Comparison of ENCODE assay signal across 16 cellular contexts in the genomic region with DNA sequence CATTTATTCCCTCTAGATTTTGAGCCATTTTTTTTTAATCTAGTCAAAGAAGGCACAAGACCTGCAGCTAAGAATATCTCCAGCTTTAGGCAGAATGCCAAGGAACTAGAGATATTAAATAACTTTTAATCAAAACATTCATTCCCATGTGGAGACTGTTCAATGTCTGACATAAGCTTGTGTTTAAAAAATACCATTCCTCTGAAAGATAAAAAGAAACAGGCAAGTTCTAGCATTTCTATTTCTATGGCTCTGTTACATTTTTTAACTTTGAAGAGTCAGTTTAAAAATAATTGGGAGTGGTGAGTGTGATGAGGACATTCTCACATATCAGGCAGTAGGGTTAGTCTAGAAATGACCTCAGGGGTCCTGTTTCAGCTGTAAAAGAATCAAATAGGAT. TPM values are rescaled to one million over a fixed set of nuclear protein-coding genes. Genes with fewer than 3 reads are reported as not detected.
DNase-seq lines count a peak whose midpoint lies in the region; ATAC-seq, FAIRE-seq and TF ChIP-seq lines count a peak whose summit lies in the region.
"Had no signal": no experiment of that assay in that cellular context is flagged by ENCODE, and none has a peak within 500 bp of the region (broad histone marks: within the 10 kb centered on the region; RNA-seq: fewer than 3 reads in every experiment).

No MANE protein-coding gene starts in this region.

- peak overlapping the region; percentile 46 for H3K27ac Mint-ChIP-seq in type B pancreatic cell

- no peak overlapping the region for H3K4me3 Mint-ChIP-seq in type B pancreatic cell

- ATAC-seq in SK-N-SH treated with all-trans-retinoic acid at 6 μM for 48 hours (peak; percentile 84), GM19035 (IDR thresholded peaks at IDR 0.05; ENCODE audit: unreplicated experiment) (no peak)
- ATAC-seq: esophagus mucosa had no signal

- no peak overlapping the region for H2BK120ac ChIP-seq in mesenchymal stem cell (ENCODE audit: low read depth, low read length)

- H3K14ac ChIP-seq in mesenchymal stem cell (ENCODE audit: low read length in 2 of 2) = no peak overlapping the region

- no peak overlapping the region for H2BK15ac ChIP-seq in mesenchymal stem cell (ENCODE audit: low read depth, poor library complexity, severe bottlenecking)

- H3K4me1 ChIP-seq in mesenchymal stem cell (ENCODE audit: control insufficient read depth, insufficient read depth, low read depth, low read length) = peaks cover 3% of the 10 kb centered on the region

- no peak overlapping the region for H4K91ac ChIP-seq in mesenchymal stem cell (ENCODE audit: low read length)

- peak; percentile 96 for FAIRE-seq in endometrium (lab: Jason Lieb, UNC)

- peaks cover 8% of the 10 kb centered on the region for H3K79me1 ChIP-seq in mesenchymal stem cell (replicated peaks; ENCODE audit: low read length, poor library complexity, severe bottlenecking)

- H3K27ac ChIP-seq in mesenchymal stem cell (ENCODE audit: low read length, poor library complexity, severe bottlenecking) = peak overlapping the region; percentile 18
- H3K27ac ChIP-seq: neutrophil had no signal

- no peak overlapping the region for H3K18ac ChIP-seq in mesenchymal stem cell (ENCODE audit: low read depth in 1 of 2, low read length in 2 of 2)

- H3K36me3 ChIP-seq in mesenchymal stem cell (ENCODE audit: control insufficient read depth in 1 of 2, insufficient read depth in 2 of 2, low read depth in 1 of 2, low read length in 2 of 2) = peaks cover 0 to 3% of the 10 kb centered on the region in 2 experiments
- H3K36me3 ChIP-seq: neutrophil had no signal

- H4K8ac ChIP-seq in mesenchymal stem cell (ENCODE audit: low read length) = no peak overlapping the region

- H3K4ac ChIP-seq in mesenchymal stem cell (ENCODE audit: low read depth in 1 of 2, low read length in 2 of 2) = no peak overlapping the region

- H3K27me3 Mint-ChIP-seq in type B pancreatic cell = no peaks in the 10 kb centered on the region

- no peak overlapping the region for H3K9ac ChIP-seq in mesenchymal stem cell (ENCODE audit: low read length)

- DNase-seq in mesenchymal stem cell (peak; percentile 45), type B pancreatic cell (ENCODE audit: extremely low spot score, unreplicated experiment) (no peak), C1 segment of cervical spinal cord (lab: John Stamatoyannopoulos, UW) (no peak), EL (no peak)
- DNase-seq: activated naive CD4-positive, alpha-beta T cell treated with anti-CD3 and anti-CD28 coated beads, Interleukin-2, amount 50 U/mL, for 16 hours; mammary epithelial cell; NCI-H187 treated with DMSO at 0.1 percent for 48 hours; NCI-H510A; SW 1271 had no signal

- no peak overlapping the region for H3K23ac ChIP-seq in mesenchymal stem cell (ENCODE audit: low read length in 2 of 2)

- H3K4me3 ChIP-seq in mesenchymal stem cell (ENCODE audit: insufficient read depth in 1 of 2, low read depth in 1 of 2, low read length in 2 of 2) = no peak overlapping the region

- no peaks in the 10 kb centered on the region for H3K9me3 Mint-ChIP-seq in type B pancreatic cell

- H3K9me3 ChIP-seq in mesenchymal stem cell (ENCODE audit: control insufficient read depth, low read length) = no peaks in the 10 kb centered on the region
- H3K9me3 ChIP-seq: neutrophil had no signal

- H2AK5ac ChIP-seq in mesenchymal stem cell (ENCODE audit: low read length, severe bottlenecking) = no peak overlapping the region

- no peak overlapping the region for H3K4me2 ChIP-seq in mesenchymal stem cell (ENCODE audit: low read length, poor library complexity, severe bottlenecking)

- no peaks in the 10 kb centered on the region for H3K27me3 ChIP-seq in mesenchymal stem cell (ENCODE audit: control insufficient read depth in 1 of 2, insufficient read depth in 1 of 2, low read length in 2 of 2)
- H3K27me3 ChIP-seq: neutrophil had no signal

- no peak overlapping the region for H2AFZ ChIP-seq in mesenchymal stem cell (ENCODE audit: low read depth, low read length)

- no peak for TF ChIP-seq CTCF in type B pancreatic cell (conservative IDR thresholded peaks at IDR 0.05)

- H2BK12ac ChIP-seq in mesenchymal stem cell (ENCODE audit: low read length in 2 of 2) = no peak overlapping the region

- no peak overlapping the region for H2BK5ac ChIP-seq in mesenchymal stem cell (ENCODE audit: low read depth, low read length, poor library complexity, severe bottlenecking)

- H3K4me1 Mint-ChIP-seq in type B pancreatic cell (ENCODE audit: unreplicated experiment) = peaks cover 40% of the 10 kb centered on the region

- H3K36me3 Mint-ChIP-seq in type B pancreatic cell = peaks cover 25% of the 10 kb centered on the region

TF ChIP-seq in SK-N-SH treated with all-trans-retinoic acid at 6 μM for 48 hours, 23 proteins besides CTCF, POLR2A, EP300 and RAD21:
- TF ChIP-seq ZC3H10 (CRISPR knock-in tag; IDR thresholded peaks at IDR 0.05) (no peak), ISL1 (CRISPR knock-in tag; IDR thresholded peaks at IDR 0.05) (peak; percentile 66)

RNA-seq across cellular contexts. Expression of a gene that starts 48.0 kb away (rescaled TPM):
- polyA plus RNA-seq in mesenchymal stem cell (2013, experiment 1 of 2) = 60.2 TPM
- 60.6 TPM for polyA plus RNA-seq in mesenchymal stem cell (2013, experiment 2 of 2)
- total RNA-seq in type B pancreatic cell (ENCODE audit: low replicate concordance) = 25.0 and 26.4 TPM in 2 replicates
- total RNA-seq: activated CD8-positive, alpha-beta memory T cell treated with anti-CD3 and anti-CD28 coated beads for 36 hours; OCI-LY7 had no signal
